In the genomic region with DNA sequence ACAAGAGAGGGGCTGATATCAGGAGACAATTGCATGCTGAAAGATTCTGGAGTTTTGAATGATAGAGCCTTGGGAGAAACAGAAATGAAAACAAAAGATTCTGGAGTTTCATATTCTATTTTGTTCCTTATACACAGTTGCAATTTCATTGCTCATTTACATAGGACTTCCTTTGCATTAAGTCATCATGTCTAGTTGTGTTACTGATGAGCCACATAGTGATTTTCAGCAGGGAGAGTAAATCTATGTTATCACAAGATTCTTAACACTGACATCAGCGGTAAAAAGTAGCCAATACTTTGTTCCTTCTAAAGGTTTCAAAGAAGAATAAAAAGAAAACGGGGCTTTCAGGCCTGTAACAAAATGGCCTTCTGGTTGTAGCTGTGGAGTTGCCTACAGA, we compare ENCODE assay signal across 9 cellular contexts. TPM values are rescaled to one million over a fixed set of nuclear protein-coding genes. Genes with fewer than 3 reads are reported as not detected.
DNase-seq lines count a peak whose midpoint lies in the region; ATAC-seq and TF ChIP-seq lines count a peak whose summit lies in the region.
"Had no signal": no experiment of that assay in that cellular context is flagged by ENCODE, and none has a peak within 500 bp of the region (broad histone marks: within the 10 kb centered on the region; RNA-seq: fewer than 3 reads in every experiment).

No MANE protein-coding gene starts in this region.

- H3K36me3 ChIP-seq in ACC112 (ENCODE audit: insufficient read depth, low read length) (no peaks in the 10 kb centered on the region), neuronal stem cell (replicated peaks in 1 of 2; ENCODE audit: control insufficient read depth in 2 of 2, insufficient read depth in 2 of 2, low read length in 2 of 2) (no peaks in the 10 kb centered on the region), gastroesophageal sphincter (no peaks in the 10 kb centered on the region), suprapubic skin (no peaks in the 10 kb centered on the region)

- H3K27ac ChIP-seq in ACC112 (ENCODE audit: low read depth, low read length) (peak overlapping the region; percentile 52), neuronal stem cell (replicated peaks; ENCODE audit: low read length) (no peak overlapping the region), gastroesophageal sphincter (no peak overlapping the region), suprapubic skin (no peak overlapping the region)

- no peak overlapping the region for H2BK15ac ChIP-seq in neuronal stem cell (ENCODE audit: low read length)

- H3K9me3 ChIP-seq in neuronal stem cell (replicated peaks in 1 of 2; ENCODE audit: control insufficient read depth in 2 of 2, insufficient read depth in 1 of 2, low read depth in 1 of 2, low read length in 2 of 2): no peaks in the 10 kb centered on the region
- H3K9me3 ChIP-seq in gastroesophageal sphincter: no peaks in the 10 kb centered on the region
- no peaks in the 10 kb centered on the region for H3K9me3 ChIP-seq in suprapubic skin

- peaks cover 3% of the 10 kb centered on the region for H3K79me1 ChIP-seq in neuronal stem cell (ENCODE audit: low read depth, low read length)

- no peak overlapping the region for H3K4me2 ChIP-seq in neuronal stem cell (ENCODE audit: insufficient read depth, low read length, poor library complexity, severe bottlenecking)

- no peak overlapping the region for H2BK120ac ChIP-seq in neuronal stem cell (ENCODE audit: low read depth, low read length)

- H3K4me3 ChIP-seq in ACC112 (ENCODE audit: low read depth, low read length): no peak overlapping the region
- no peak overlapping the region for H3K4me3 ChIP-seq in astrocyte of the spinal cord (ENCODE audit: low read depth, low read length)
- no peak overlapping the region for H3K4me3 ChIP-seq in neuronal stem cell (ENCODE audit: low read length in 2 of 2)
- no peak overlapping the region for H3K4me3 ChIP-seq in gastroesophageal sphincter
- H3K4me3 ChIP-seq in suprapubic skin: no peak overlapping the region

- H3K14ac ChIP-seq in neuronal stem cell (ENCODE audit: low read length): no peak overlapping the region

- DNase-seq in astrocyte of the spinal cord (ENCODE audit: low read depth, low spot score) (peak; percentile 48), neuronal stem cell (ENCODE audit: low spot score) (no peak), T1000 (lab: John Stamatoyannopoulos, UW) (no peak), suprapubic skin (ENCODE audit: low spot score in 2 of 2) (no peak)
- DNase-seq: DND-41 had no signal

- H2AFZ ChIP-seq in ACC112 (ENCODE audit: low read length, unreplicated experiment) (no peak overlapping the region), neuronal stem cell (ENCODE audit: low read length) (no peak overlapping the region)

- no peak overlapping the region for H2BK5ac ChIP-seq in neuronal stem cell (ENCODE audit: low read length)

- no peaks in the 10 kb centered on the region for H3K27me3 ChIP-seq in ACC112 (ENCODE audit: insufficient read depth, low read length)
- H3K27me3 ChIP-seq in neuronal stem cell (ENCODE audit: control insufficient read depth in 3 of 3, insufficient read depth in 3 of 3, low read depth in 1 of 3, low read length in 3 of 3): no peaks in the 10 kb centered on the region
- no peaks in the 10 kb centered on the region for H3K27me3 ChIP-seq in gastroesophageal sphincter
- H3K27me3 ChIP-seq in suprapubic skin: no peaks in the 10 kb centered on the region

- H2BK12ac ChIP-seq in neuronal stem cell (ENCODE audit: low read length): no peak overlapping the region

- H4K8ac ChIP-seq in neuronal stem cell (ENCODE audit: low read depth, low read length): no peak overlapping the region

- ATAC-seq in GM19372 (IDR thresholded peaks at IDR 0.05; ENCODE audit: low read depth, unreplicated experiment) (peak; percentile 73), HG03196 (IDR thresholded peaks at IDR 0.05; ENCODE audit: unreplicated experiment) (peak; percentile 61), gastroesophageal sphincter (no peak)

- TF ChIP-seq CTCF in astrocyte of the spinal cord (IDR thresholded peaks at IDR 0.05; ENCODE audit: low read depth, low read length): no peak
- no peak for TF ChIP-seq CTCF in gastroesophageal sphincter (IDR thresholded peaks at IDR 0.05)
- TF ChIP-seq CTCF in suprapubic skin (IDR thresholded peaks at IDR 0.05): no peak

- H2AK5ac ChIP-seq in neuronal stem cell (ENCODE audit: low read depth, low read length): no peak overlapping the region

- no peak overlapping the region for H3K23ac ChIP-seq in neuronal stem cell (ENCODE audit: low read depth, low read length, poor library complexity)

- peaks cover 42% of the 10 kb centered on the region for H3K4me1 ChIP-seq in ACC112 (ENCODE audit: control insufficient read depth, insufficient read depth, low read length, unreplicated experiment)
- peaks cover 0 to 3% of the 10 kb centered on the region in 2 donors for H3K4me1 ChIP-seq in neuronal stem cell (ENCODE audit: control insufficient read depth in 2 of 2, insufficient read depth in 1 of 2, low read depth in 1 of 2, low read length in 2 of 2)
- peaks cover 0 to 79% (median 8%) of the 10 kb centered on the region in 3 donors for H3K4me1 ChIP-seq in gastroesophageal sphincter
- peaks cover 67% of the 10 kb centered on the region for H3K4me1 ChIP-seq in suprapubic skin

- no peak for TF ChIP-seq EP300 in gastroesophageal sphincter (IDR thresholded peaks at IDR 0.05)
- no peak for TF ChIP-seq EP300 in suprapubic skin (IDR thresholded peaks at IDR 0.05)

- H3K4ac ChIP-seq in neuronal stem cell (ENCODE audit: low read length): no peak overlapping the region

- TF ChIP-seq POLR2A in gastroesophageal sphincter (IDR thresholded peaks at IDR 0.05): no peak
- TF ChIP-seq POLR2A in suprapubic skin (IDR thresholded peaks at IDR 0.05): no peak

- no peak overlapping the region for H3K9ac ChIP-seq in neuronal stem cell (ENCODE audit: low read depth, low read length, poor library complexity)

- H3K18ac ChIP-seq in neuronal stem cell (ENCODE audit: low read length): no peak overlapping the region

- WGBS in neuronal stem cell (ENCODE audit: extremely low coverage in 2 of 2, insufficient read length in 2 of 2, insufficient replicate concordance in 1 of 2), 2 donors: no CpG with 5 or more reads among the region's 2 CpGs
- WGBS in gastroesophageal sphincter (ENCODE audit: low coverage in 1 of 2), 2 donors: 79 to 84% methylated on average over 2 of the region's 2 CpGs
- WGBS in suprapubic skin: 73% methylated on average over 2 of the region's 2 CpGs

- peaks cover 90% of the 10 kb centered on the region for H3K79me2 ChIP-seq in ACC112 (ENCODE audit: control insufficient read depth, insufficient read depth, low read length, unreplicated experiment)

- in situ Hi-C loops in astrocyte of the spinal cord (cut with HindIII; ENCODE audit: low sequenced_read_pairs): no loop called here

- no peak overlapping the region for H4K91ac ChIP-seq in neuronal stem cell (ENCODE audit: low read depth, low read length, poor library complexity)

RNA-seq across cellular contexts. Expression of gene ADAM17, which starts 7.1 kb away (rescaled TPM):
- 36.8 TPM for polyA plus RNA-seq in neuronal stem cell (2013, experiment 1 of 2)
- polyA plus RNA-seq in neuronal stem cell (2013, experiment 2 of 2): 36.8 TPM
- 10 to 100 TPM; 16.0 to 38.3 (median 17.9) TPM for total RNA-seq in gastroesophageal sphincter
- total RNA-seq in suprapubic skin: 10 to 100 TPM; 30.4 to 47.9 (median 36.1) TPM
